Comparison of ENCODE assay signal across 8 cellular contexts in the genomic region with DNA sequence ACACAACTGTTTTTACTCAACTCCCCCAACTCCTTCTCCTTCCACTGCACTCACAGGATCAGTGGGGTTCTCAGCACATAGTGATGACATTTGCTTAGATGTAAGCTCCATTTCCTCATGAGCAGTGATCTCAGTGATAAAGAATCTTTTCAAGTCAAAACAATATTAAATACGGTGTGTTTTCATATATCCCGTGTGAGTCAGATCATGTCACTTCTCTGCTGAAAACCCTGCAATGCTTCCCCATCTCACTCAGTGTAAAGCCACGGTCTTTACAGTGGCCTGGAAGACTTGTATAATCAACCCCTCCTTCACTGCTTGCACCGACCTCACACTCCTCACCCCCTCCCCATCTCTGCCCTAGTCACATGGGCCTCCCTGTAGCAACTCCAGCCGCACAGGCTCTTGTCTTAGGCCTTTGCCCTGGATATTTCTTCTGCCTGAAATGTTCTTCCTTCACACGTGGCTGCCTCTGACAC.
DNase-seq lines count a peak whose midpoint lies in the region; ATAC-seq and TF ChIP-seq lines count a peak whose summit lies in the region.

No MANE protein-coding gene starts in this region.

- H3K27ac Mint-ChIP-seq in HFFc6: peak overlapping the region; percentile 71
- no peak overlapping the region for H3K27ac Mint-ChIP-seq in activated T-cell treated with anti-CD3 and anti-CD28 coated beads, Interleukin-2, amount 50 U/mL, for 72 hours

- 10 to 18% methylated on average over 6 of the region's 6 CpGs for WGBS in heart right ventricle, 2 donors

- H3K27ac ChIP-seq in heart right ventricle: peak overlapping the region; percentile 70 to 92 (median 84)

- H3K36me3 Mint-ChIP-seq in HFFc6 (ENCODE audit: low read depth): no peaks in the 10 kb centered on the region; the same call in 1 of the 2 replicates
- H3K36me3 Mint-ChIP-seq in activated T-cell treated with anti-CD3 and anti-CD28 coated beads, Interleukin-2, amount 50 U/mL, for 72 hours (ENCODE audit: insufficient read depth in 2 of 2): no peaks in the 10 kb centered on the region

- no peaks in the 10 kb centered on the region for H3K27me3 ChIP-seq in heart right ventricle

- H3K27me3 Mint-ChIP-seq in HFFc6 (ENCODE audit: insufficient read depth): no peaks in the 10 kb centered on the region
- H3K27me3 Mint-ChIP-seq in activated T-cell treated with anti-CD3 and anti-CD28 coated beads, Interleukin-2, amount 50 U/mL, for 72 hours (ENCODE audit: low read depth): no peaks in the 10 kb centered on the region

- H3K4me3 Mint-ChIP-seq in HFFc6: peak overlapping the region; percentile 49
- H3K4me3 Mint-ChIP-seq in activated T-cell treated with anti-CD3 and anti-CD28 coated beads, Interleukin-2, amount 50 U/mL, for 72 hours: peak overlapping the region in 1 of 2 donors; percentile 31

- peak; percentile 95 to 96 for ATAC-seq in activated T-cell treated with anti-CD3 and anti-CD28 coated beads, Interleukin-2, amount 50 U/mL, for 72 hours (replicated peaks in 1 of 2)
- ATAC-seq in heart right ventricle (peak; percentile 54 to 85 (median 80)), GM18870 (IDR thresholded peaks at IDR 0.05; ENCODE audit: unreplicated experiment) (no peak), HG02840 (IDR thresholded peaks at IDR 0.05; ENCODE audit: low FRiP score, unreplicated experiment) (no peak)

- H3K9me3 Mint-ChIP-seq in HFFc6: no peaks in the 10 kb centered on the region; the same call in 1 of the 2 replicates
- no peaks in the 10 kb centered on the region for H3K9me3 Mint-ChIP-seq in activated T-cell treated with anti-CD3 and anti-CD28 coated beads, Interleukin-2, amount 50 U/mL, for 72 hours

- peaks cover 5 to 49% (median 36%) of the 10 kb centered on the region in 9 donors for H3K4me1 ChIP-seq in heart right ventricle

- H3K4me3 ChIP-seq in heart right ventricle (no peak overlapping the region), skeletal muscle cell (ENCODE audit: low read depth, low read length) (no peak overlapping the region)

- intact Hi-C loops in heart right ventricle (cut with DNase I): loop anchor here in 3 of 10 donors (5.0 to 10.0 kb wide), 4 partner anchors 150 to 547 kb away; a partner anchor contains a TSS

- H3K4me1 Mint-ChIP-seq in HFFc6 (ENCODE audit: low read depth): peaks cover 46% of the 10 kb centered on the region
- peaks cover 11% of the 10 kb centered on the region for H3K4me1 Mint-ChIP-seq in activated T-cell treated with anti-CD3 and anti-CD28 coated beads, Interleukin-2, amount 50 U/mL, for 72 hours (ENCODE audit: low read depth)

- H3K9me3 ChIP-seq in heart right ventricle: no peaks in the 10 kb centered on the region

- peak; percentile 87 for DNase-seq in HFFc6
- peak; percentile 40 to 49 for DNase-seq in activated T-cell treated with anti-CD3 and anti-CD28 coated beads, Interleukin-2, amount 50 U/mL, for 72 hours
- DNase-seq in heart right ventricle: peak; percentile 25 to 44
- DNase-seq in skeletal muscle cell (ENCODE audit: low read depth): peak; percentile 92
- DNase-seq in DMS153 (lab: John Stamatoyannopoulos, UW): no peak
- no peak for DNase-seq in NCI-H526 (lab: John Stamatoyannopoulos, UW)

- TF ChIP-seq CTCF in HFFc6 (IDR thresholded peaks at IDR 0.05) (no peak), heart right ventricle (IDR thresholded peaks at IDR 0.05) (no peak)

- H3K36me3 ChIP-seq in heart right ventricle: no peaks in the 10 kb centered on the region

Comparison
In these comparisons a context has a peak if more than half of its experiments do, and no peak if none do; other contexts are left out.
1. DNase-seq: peak in HFFc6 (single experiment), activated T-cell treated with anti-CD3 and anti-CD28 coated beads, Interleukin-2, amount 50 U/mL, for 72 hours (2 of 2), heart right ventricle (2 of 2) and skeletal muscle cell (single experiment); none in DMS153 (single experiment) and NCI-H526 (0 of 2).
2. ATAC-seq: peak in activated T-cell treated with anti-CD3 and anti-CD28 coated beads, Interleukin-2, amount 50 U/mL, for 72 hours (2 of 2) and heart right ventricle (8 of 8); none in GM18870 (single experiment) and HG02840 (single experiment).